ENCODE assay signal across 10 cellular contexts in the genomic region with DNA sequence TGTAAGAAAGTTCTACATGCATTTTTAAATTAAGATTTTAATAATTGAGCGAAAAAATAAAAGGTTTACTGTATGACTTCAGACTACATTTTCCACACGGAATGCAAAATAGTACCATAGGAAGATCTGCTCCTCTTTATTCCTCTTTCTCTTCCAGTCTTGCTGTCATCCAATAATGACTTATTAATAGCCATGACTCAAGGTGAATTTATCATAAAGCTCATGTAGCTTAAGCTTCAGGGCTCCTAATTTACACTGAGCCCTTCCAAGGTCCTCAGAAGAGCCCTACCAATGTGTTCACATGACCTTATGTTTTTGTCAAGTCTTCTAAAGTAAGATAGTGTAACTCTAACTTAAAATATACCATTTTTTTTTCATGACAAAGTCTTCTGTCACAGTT.
"Had no signal": no experiment of that assay in that cellular context is flagged by ENCODE, and none has a peak within 500 bp of the region (broad histone marks: within the 10 kb centered on the region; RNA-seq: fewer than 3 reads in every experiment).

No MANE protein-coding gene starts in this region.

- FAIRE-seq: H1, H54, HepG2, K562 had no signal

- H3K27ac ChIP-seq: HL-60 had no signal

- H3K4me3 ChIP-seq: GM23338, K562 had no signal

- ATAC-seq: GM23338, HepG2, K562 had no signal

- DNase-seq: H9, HCEC 1CT, IMR-90, KG1 had no signal
